In genomic region chr21:15592271-15592860, GRCh38 we compare ENCODE assay signal across 8 cellular contexts.
DNase-seq lines count a peak whose midpoint lies in the region; ATAC-seq, FAIRE-seq and TF ChIP-seq lines count a peak whose summit lies in the region.

No MANE protein-coding gene starts in this region.

- no peak for TF ChIP-seq EP300 in esophagus muscularis mucosa (IDR thresholded peaks at IDR 0.05)

- TF ChIP-seq POLR2A in esophagus muscularis mucosa (IDR thresholded peaks at IDR 0.05; ENCODE audit: low read depth): no peak

- no peaks in the 10 kb centered on the region for H3K36me3 Mint-ChIP-seq in activated T-cell treated with anti-CD3 and anti-CD28 coated beads, Interleukin-2, amount 50 U/mL, for 24 hours (ENCODE audit: low read depth)

- H3K36me3 ChIP-seq in RWPE2 (ENCODE audit: low read depth) (no peaks in the 10 kb centered on the region), esophagus muscularis mucosa (no peaks in the 10 kb centered on the region), pancreas (no peaks in the 10 kb centered on the region)

- no peak overlapping the region for H3K4me3 Mint-ChIP-seq in activated T-cell treated with anti-CD3 and anti-CD28 coated beads, Interleukin-2, amount 50 U/mL, for 24 hours

- 32% methylated on average over 5 of the region's 5 CpGs for WGBS in esophagus muscularis mucosa
- 15 to 17% methylated on average over 5 of the region's 5 CpGs for WGBS in pancreas, 2 donors

- H3K9me3 ChIP-seq in RWPE2 (ENCODE audit: severe bottlenecking): no peaks in the 10 kb centered on the region
- H3K9me3 ChIP-seq in esophagus muscularis mucosa: no peaks in the 10 kb centered on the region
- H3K9me3 ChIP-seq in pancreas: no peaks in the 10 kb centered on the region

- H3K27ac Mint-ChIP-seq in activated T-cell treated with anti-CD3 and anti-CD28 coated beads, Interleukin-2, amount 50 U/mL, for 24 hours: no peak overlapping the region

- H3K27ac ChIP-seq in RWPE2 (ENCODE audit: poor library complexity, severe bottlenecking) (no peak overlapping the region), esophagus muscularis mucosa (replicated peaks in 1 of 4) (no peak overlapping the region), pancreas (no peak overlapping the region)

- H3K4me1 Mint-ChIP-seq in activated T-cell treated with anti-CD3 and anti-CD28 coated beads, Interleukin-2, amount 50 U/mL, for 24 hours (ENCODE audit: low read depth): no peaks in the 10 kb centered on the region

- TF ChIP-seq CTCF in RWPE2 (IDR thresholded peaks at IDR 0.05; ENCODE audit: poor library complexity, severe bottlenecking) (peak; percentile 79), esophagus muscularis mucosa (IDR thresholded peaks at IDR 0.05) (peak; percentile 46 to 56 (median 50)), pancreas (IDR thresholded peaks at IDR 0.05) (peak in 3 of 4 donors; percentile 39 to 43 (median 42))

- ATAC-seq in RWPE2 (ENCODE audit: low read depth): no peak
- peak in 3 of 4 donors; percentile 83 for ATAC-seq in pancreas
- ATAC-seq in GM19463 (IDR thresholded peaks at IDR 0.05; ENCODE audit: unreplicated experiment): no peak
- ATAC-seq in HG02642 (IDR thresholded peaks at IDR 0.05; ENCODE audit: poor library complexity, unreplicated experiment): no peak

- H3K4me1 ChIP-seq in RWPE2 (ENCODE audit: insufficient read depth, poor library complexity, severe bottlenecking): no peaks in the 10 kb centered on the region
- peaks cover 0 to 2% (median 0%) of the 10 kb centered on the region in 4 donors for H3K4me1 ChIP-seq in esophagus muscularis mucosa
- H3K4me1 ChIP-seq in pancreas: no peaks in the 10 kb centered on the region

- H3K27me3 Mint-ChIP-seq in activated T-cell treated with anti-CD3 and anti-CD28 coated beads, Interleukin-2, amount 50 U/mL, for 24 hours: peaks cover 18% of the 10 kb centered on the region

- FAIRE-seq in pancreas (lab: Jason Lieb, UNC): peak; percentile 90

- no peaks in the 10 kb centered on the region for H3K9me3 Mint-ChIP-seq in activated T-cell treated with anti-CD3 and anti-CD28 coated beads, Interleukin-2, amount 50 U/mL, for 24 hours

- peak; percentile 50 for DNase-seq in EL
- DNase-seq in HuH-7 (ENCODE audit: low spot score): peak; percentile 5
- DNase-seq in RWPE2 (ENCODE audit: low spot score): no peak
- no peak for DNase-seq in esophagus muscularis mucosa (ENCODE audit: extremely low spot score)
- DNase-seq in pancreas: no peak
- DNase-seq in activated T-cell treated with anti-CD3 and anti-CD28 coated beads, Interleukin-2, amount 50 U/mL, for 24 hours: no peak

- intact Hi-C loops in esophagus muscularis mucosa (cut with DNase I) (loop anchor here (10.0 kb wide), 1 partner anchor 1338 kb away; no protein-coding TSS in a partner anchor), pancreas (cut with DNase I) (loop anchor here in 1 of 3 donors (10.0 kb wide), 1 partner anchor 1338 kb away; no protein-coding TSS in a partner anchor)

- no peaks in the 10 kb centered on the region for H3K27me3 ChIP-seq in RWPE2 (ENCODE audit: insufficient read depth, poor library complexity, severe bottlenecking)
- H3K27me3 ChIP-seq in esophagus muscularis mucosa: no peaks in the 10 kb centered on the region
- no peaks in the 10 kb centered on the region for H3K27me3 ChIP-seq in pancreas

- H3K4me3 ChIP-seq in RWPE2 (ENCODE audit: severe bottlenecking) (no peak overlapping the region), esophagus muscularis mucosa (no peak overlapping the region), pancreas (no peak overlapping the region)

Comparison
In these comparisons a context has a peak if more than half of its experiments do, and no peak if none do; other contexts are left out.
1. DNase-seq: peak in EL (single experiment) and HuH-7 (single experiment); none in RWPE2 (single experiment), esophagus muscularis mucosa (single experiment), pancreas (0 of 6) and activated T-cell treated with anti-CD3 and anti-CD28 coated beads, Interleukin-2, amount 50 U/mL, for 24 hours (single experiment).
2. ATAC-seq: peak in pancreas (3 of 4); none in RWPE2 (single experiment), GM19463 (single experiment) and HG02642 (single experiment).
3. Peak in every context shown above with its lines, with median percentiles within 50 percentile points of each other: CTCF ChIP-seq.